Comparison of ENCODE assay signal across 20 cellular contexts in the genomic region with DNA sequence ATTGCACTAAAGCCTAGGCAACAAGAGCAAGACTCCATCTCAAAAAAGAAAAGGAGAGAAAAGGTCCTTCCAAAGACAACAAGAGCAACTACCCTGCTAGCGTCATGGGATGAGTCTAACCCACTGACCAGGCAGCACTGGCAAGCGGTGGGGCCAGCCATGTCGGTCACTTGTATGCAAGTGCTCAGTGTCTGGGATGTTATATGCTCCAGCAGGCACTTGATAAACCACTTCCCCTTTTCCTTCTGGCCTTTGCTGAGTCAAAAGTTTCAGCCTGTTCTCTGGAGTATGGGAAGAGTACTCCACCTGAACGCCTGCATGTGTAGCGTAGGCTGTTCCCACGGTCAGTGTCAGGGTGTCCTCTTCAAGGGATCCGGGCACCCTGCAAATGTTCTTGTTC. TPM values are rescaled to one million over a fixed set of nuclear protein-coding genes. Genes with fewer than 3 reads are reported as not detected.
A peak's percentile ranks its signal among the peaks of the same experiment; 100 is the strongest.
DNase-seq lines count a peak whose midpoint lies in the region; ATAC-seq and TF ChIP-seq lines count a peak whose summit lies in the region.
"Had no signal": no experiment of that assay in that cellular context is flagged by ENCODE, and none has a peak within 500 bp of the region (broad histone marks: within the 10 kb centered on the region; RNA-seq: fewer than 3 reads in every experiment).

No MANE protein-coding gene starts in this region.

- H3K36me3 Mint-ChIP-seq in progenitor cell of endocrine pancreas (ENCODE audit: insufficient read depth), result peaks cover 11% of the 10 kb centered on the region

- H3K36me3 ChIP-seq in right atrium auricular region (no peaks in the 10 kb centered on the region), left lung (peaks cover 0 to 9% of the 10 kb centered on the region in 2 donors), upper lobe of right lung (no peaks in the 10 kb centered on the region)

- TF ChIP-seq CTCF in right atrium auricular region (IDR thresholded peaks at IDR 0.05), result no peak
- TF ChIP-seq CTCF in left lung (IDR thresholded peaks at IDR 0.05), result no peak
- TF ChIP-seq CTCF in upper lobe of right lung (IDR thresholded peaks at IDR 0.05), result no peak
- TF ChIP-seq CTCF in progenitor cell of endocrine pancreas (IDR thresholded peaks at IDR 0.05; ENCODE audit: unreplicated experiment), result no peak

- H3K27ac ChIP-seq in right atrium auricular region (no peak overlapping the region), left lung (no peak overlapping the region), upper lobe of right lung (no peak overlapping the region)
- H3K27ac ChIP-seq: A549, ascending aorta, coronary artery, gastroesophageal sphincter, SK-N-MC had no signal

- H3K9me3 ChIP-seq in right atrium auricular region (no peaks in the 10 kb centered on the region), left lung (no peaks in the 10 kb centered on the region), upper lobe of right lung (no peaks in the 10 kb centered on the region)
- H3K9me3 ChIP-seq: A549, ascending aorta, gastroesophageal sphincter had no signal

- H3K4me1 ChIP-seq in right atrium auricular region (no peaks in the 10 kb centered on the region), left lung (peaks cover 0 to 17% of the 10 kb centered on the region in 2 donors), upper lobe of right lung (no peaks in the 10 kb centered on the region)
- H3K4me1 ChIP-seq: ascending aorta, gastroesophageal sphincter had no signal

- peak; percentile 42 for ATAC-seq in Right ventricle myocardium inferior
- ATAC-seq in left lung, result peak; percentile 57
- ATAC-seq in upper lobe of right lung, result peak; percentile 75
- no peak for ATAC-seq in HG03378 (IDR thresholded peaks at IDR 0.05; ENCODE audit: unreplicated experiment)
- ATAC-seq: A549, gastroesophageal sphincter, HCT116 had no signal

- H3K9me3 Mint-ChIP-seq in progenitor cell of endocrine pancreas (ENCODE audit: low read depth), result no peaks in the 10 kb centered on the region

- no peaks in the 10 kb centered on the region for H3K27me3 Mint-ChIP-seq in progenitor cell of endocrine pancreas

- H3K4me3 Mint-ChIP-seq in progenitor cell of endocrine pancreas (ENCODE audit: low read depth), result no peak overlapping the region

- peaks cover 20% of the 10 kb centered on the region for H3K4me1 Mint-ChIP-seq in progenitor cell of endocrine pancreas (ENCODE audit: low read depth)

- H3K4me3 ChIP-seq in right atrium auricular region (no peak overlapping the region), left lung (no peak overlapping the region), upper lobe of right lung (no peak overlapping the region)
- H3K4me3 ChIP-seq: A549, ascending aorta, coronary artery, gastroesophageal sphincter, SK-N-MC had no signal

- DNase-seq in Right ventricle myocardium inferior (ENCODE audit: missing footprints) (peak; percentile 41), right atrium auricular region (ENCODE audit: low spot score) (no peak), SKM-1 treated with dmso at 0.1 percent for 144 hours (lab: John Stamatoyannopoulos, UW; ENCODE audit: unreplicated experiment) (peak; percentile 70), left lung (peak in 1 of 2 donors; percentile 78), upper lobe of right lung (peak; percentile 56), progenitor cell of endocrine pancreas (ENCODE audit: low spot score, unreplicated experiment) (no peak), KG1 (lab: John Stamatoyannopoulos, UW) (no peak)
- DNase-seq: activated effector memory CD4-positive, alpha-beta T cell treated with anti-CD3 and anti-CD28 coated beads, Interleukin-2, amount 50 U/mL, for 16 hours; NCI-H1105; NK-92 treated with Interleukin-12 subunit alpha and Interleukin-12 subunit beta, amount 100 ng/mL, for 24 hours; small intestine; stimulated activated naive CD4-positive, alpha-beta T cell; trophoblast cell had no signal

- H3K27ac Mint-ChIP-seq in progenitor cell of endocrine pancreas, result no peak overlapping the region

- intact Hi-C loops in Right ventricle myocardium inferior (cut with DNase I), result no loop called here
- intact Hi-C loops in left lung (cut with DNase I), result loop anchor here in 1 of 2 donors (10.0 kb wide), 1 partner anchor 134 kb away; no protein-coding TSS in a partner anchor
- intact Hi-C loops in upper lobe of right lung (cut with DNase I), result no loop called here

- no peaks in the 10 kb centered on the region for H3K27me3 ChIP-seq in right atrium auricular region
- no peaks in the 10 kb centered on the region for H3K27me3 ChIP-seq in left lung
- no peaks in the 10 kb centered on the region for H3K27me3 ChIP-seq in upper lobe of right lung
- H3K27me3 ChIP-seq: ascending aorta, gastroesophageal sphincter had no signal

RNA-seq across cellular contexts. Expression of a gene that starts 9.2 kb away (rescaled TPM):
- total RNA-seq in Right ventricle myocardium inferior, result 2.0 TPM
- 1 to 10 TPM; 1.6 to 1.8 TPM for total RNA-seq in right atrium auricular region
- 10 to 100 TPM; 10.8 to 12.4 TPM for total RNA-seq in left lung
- 10.1 TPM for total RNA-seq in upper lobe of right lung
- total RNA-seq in progenitor cell of endocrine pancreas, result 20.1 and 20.6 TPM in 2 replicates

RNA-seq across cellular contexts. Expression of a gene that starts 17.3 kb away (rescaled TPM):
- 34.1 TPM for total RNA-seq in Right ventricle myocardium inferior
- total RNA-seq in right atrium auricular region, result 10 to 100 TPM; 26.7 to 44.3 TPM
- total RNA-seq in left lung, result 100 to 1,000 TPM in 1 of 2 donors, 10 to 100 TPM in 1; 87.8 to 154 TPM
- total RNA-seq in upper lobe of right lung, result 87.0 TPM
- total RNA-seq in progenitor cell of endocrine pancreas, result 94.0 and 114 TPM in 2 replicates

RNA-seq across cellular contexts. Expression of a gene that starts 17.4 kb away (rescaled TPM):
- total RNA-seq in Right ventricle myocardium inferior (18.9 TPM), right atrium auricular region (10 to 100 TPM; 14.8 to 14.9 TPM), left lung (10 to 100 TPM; 30.3 to 36.2 TPM), upper lobe of right lung (36.3 TPM), progenitor cell of endocrine pancreas (26.9 and 30.0 TPM in 2 replicates)

RNA-seq across cellular contexts. Expression of a gene that starts 30.6 kb away (rescaled TPM):
- total RNA-seq in Right ventricle myocardium inferior (72.3 TPM), right atrium auricular region (100 to 1,000 TPM; 128 to 134 TPM), left lung (100 to 1,000 TPM; 133 to 155 TPM), upper lobe of right lung (117 TPM), progenitor cell of endocrine pancreas (106 and 111 TPM in 2 replicates)

RNA-seq across cellular contexts. Expression of a gene that starts 36.8 kb away (rescaled TPM):
- 3.9 TPM for total RNA-seq in Right ventricle myocardium inferior
- total RNA-seq in right atrium auricular region, result 1 to 10 TPM; 3.1 to 6.8 TPM
- 10 to 100 TPM; 14.2 to 28.2 TPM for total RNA-seq in left lung
- total RNA-seq in upper lobe of right lung, result 17.5 TPM
- 13.0 and 15.0 TPM in 2 replicates for total RNA-seq in progenitor cell of endocrine pancreas

Comparison
In these comparisons a context has a peak if more than half of its experiments do, and no peak if none do; other contexts are left out.
1. DNase-seq: peak in Right ventricle myocardium inferior (single experiment), SKM-1 treated with dmso at 0.1 percent for 144 hours (single experiment) and upper lobe of right lung (single experiment); none in right atrium auricular region (single experiment), progenitor cell of endocrine pancreas (single experiment) and KG1 (single experiment).